11 cellular contexts compared by ENCODE assay signal in genomic region chr3:30349507-30349906, GRCh38.
DNase-seq lines count a peak whose midpoint lies in the region; ATAC-seq and TF ChIP-seq lines count a peak whose summit lies in the region.
"Had no signal": no experiment of that assay in that cellular context is flagged by ENCODE, and none has a peak within 500 bp of the region (broad histone marks: within the 10 kb centered on the region; RNA-seq: fewer than 3 reads in every experiment).

No MANE protein-coding gene starts in this region.

- H3K27ac Mint-ChIP-seq in activated T-helper 17 cell treated with anti-CD3 and anti-CD28 coated beads, Interleukin-2, amount 50 U/mL, for 72 hours = peak overlapping the region; percentile 63
- H3K27ac Mint-ChIP-seq in CD14-positive monocyte = no peak overlapping the region

- no peak for TF ChIP-seq CTCF in heart right ventricle (IDR thresholded peaks at IDR 0.05)
- TF ChIP-seq CTCF in spleen (IDR thresholded peaks at IDR 0.05 in 8 of 11, conservative IDR thresholded peaks at IDR 0.05 in 3 of 11) = no peak
- no peak for TF ChIP-seq CTCF in CD14-positive monocyte (IDR thresholded peaks at IDR 0.05)

- WGBS in heart right ventricle, 2 donors = 46% methylated on average over 3 of the region's 3 CpGs
- WGBS in spleen, 5 donors = 62 to 79% (median 69%) methylated on average over 3 of the region's 3 CpGs

- H3K27ac ChIP-seq in heart right ventricle (peak overlapping the region in 7 of 10 donors; percentile 12 to 82 (median 57)), spleen (no peak overlapping the region)
- H3K27ac ChIP-seq: thyroid gland had no signal

- no peaks in the 10 kb centered on the region for H3K9me3 ChIP-seq in heart right ventricle
- H3K9me3 ChIP-seq in spleen = no peaks in the 10 kb centered on the region
- H3K9me3 ChIP-seq: Caco-2, thyroid gland had no signal

- H3K36me3 Mint-ChIP-seq in activated T-helper 17 cell treated with anti-CD3 and anti-CD28 coated beads, Interleukin-2, amount 50 U/mL, for 72 hours (ENCODE audit: low read depth) = no peaks in the 10 kb centered on the region
- H3K36me3 Mint-ChIP-seq in CD14-positive monocyte = no peaks in the 10 kb centered on the region

- H3K27me3 Mint-ChIP-seq in activated T-helper 17 cell treated with anti-CD3 and anti-CD28 coated beads, Interleukin-2, amount 50 U/mL, for 72 hours = peaks cover 8% of the 10 kb centered on the region
- H3K27me3 Mint-ChIP-seq in CD14-positive monocyte (ENCODE audit: low read depth in 3 of 3) = no peaks in the 10 kb centered on the region

- H3K27me3 ChIP-seq in heart right ventricle (no peaks in the 10 kb centered on the region), spleen (replicated peaks in 1 of 7) (no peaks in the 10 kb centered on the region)
- H3K27me3 ChIP-seq: thyroid gland had no signal

- H3K36me3 ChIP-seq in heart right ventricle (no peaks in the 10 kb centered on the region), spleen (no peaks in the 10 kb centered on the region)
- H3K36me3 ChIP-seq: thyroid gland had no signal

- intact Hi-C loops in heart right ventricle (cut with DNase I) = loop anchor here in 4 of 10 donors (5.0 to 10.0 kb wide), 4 partner anchors 115 to 345 kb away; partner anchors contain the start of gene TGFBR2 (in 1 of the 4)
- intact Hi-C loops in Right ventricle myocardium inferior (cut with DNase I) = no loop called here
- intact Hi-C loops in spleen (cut with DNase I; ENCODE audit: low total_unique reads) = no loop called here
- intact Hi-C loops in CD14-positive monocyte (cut with micrococcal nuclease) = no loop called here

- no peaks in the 10 kb centered on the region for H3K9me3 Mint-ChIP-seq in activated T-helper 17 cell treated with anti-CD3 and anti-CD28 coated beads, Interleukin-2, amount 50 U/mL, for 72 hours
- no peaks in the 10 kb centered on the region for H3K9me3 Mint-ChIP-seq in CD14-positive monocyte

- H3K4me1 ChIP-seq in heart right ventricle = peaks cover 5 to 85% (median 54%) of the 10 kb centered on the region in 9 donors
- H3K4me1 ChIP-seq in spleen = peaks cover 15 to 56% (median 17%) of the 10 kb centered on the region in 6 donors
- H3K4me1 ChIP-seq: thyroid gland had no signal

- ATAC-seq in heart right ventricle (peak in 3 of 8 donors; percentile 33 to 66 (median 42)), Right ventricle myocardium inferior (no peak)
- ATAC-seq in activated T-helper 17 cell treated with anti-CD3 and anti-CD28 coated beads, Interleukin-2, amount 50 U/mL, for 72 hours (replicated peaks) = no peak

- H3K4me1 Mint-ChIP-seq in activated T-helper 17 cell treated with anti-CD3 and anti-CD28 coated beads, Interleukin-2, amount 50 U/mL, for 72 hours = peaks cover 50% of the 10 kb centered on the region
- no peaks in the 10 kb centered on the region for H3K4me1 Mint-ChIP-seq in CD14-positive monocyte

- H3K4me3 ChIP-seq in heart right ventricle (no peak overlapping the region), spleen (no peak overlapping the region)
- H3K4me3 ChIP-seq: thyroid gland had no signal

- DNase-seq in heart right ventricle (peak in 1 of 2 donors; percentile 15), Right ventricle myocardium inferior (ENCODE audit: missing footprints) (no peak), iPS-NIHi7 (ENCODE audit: extremely low spot score) (peak; percentile 15), spleen (peak; percentile 27), NCI-H2107 treated with DMSO at 0.1 percent for 48 hours (lab: John Stamatoyannopoulos, UW; ENCODE audit: unreplicated experiment) (no peak), CD14-positive monocyte (ENCODE audit: low spot score) (no peak)
- DNase-seq in stimulated activated CD4-positive, alpha-beta T cell treated with anti-CD3 and anti-CD28 coated beads, Interleukin-4, amount 100 ng/mL, for 24 hours = no peak
- DNase-seq: Caco-2, NCI-H1694, thyroid gland had no signal

- TF ChIP-seq POLR2A in spleen (IDR thresholded peaks at IDR 0.05) = no peak

- H3K4me3 Mint-ChIP-seq in activated T-helper 17 cell treated with anti-CD3 and anti-CD28 coated beads, Interleukin-2, amount 50 U/mL, for 72 hours = no peak overlapping the region
- no peak overlapping the region for H3K4me3 Mint-ChIP-seq in CD14-positive monocyte

Comparison
In these comparisons a context has a peak if more than half of its experiments do, and no peak if none do; other contexts are left out.
1. DNase-seq: peak in iPS-NIHi7 (single experiment) and spleen (single experiment); none in Right ventricle myocardium inferior (single experiment), stimulated activated CD4-positive, alpha-beta T cell treated with anti-CD3 and anti-CD28 coated beads, Interleukin-4, amount 100 ng/mL, for 24 hours (single experiment), NCI-H2107 treated with DMSO at 0.1 percent for 48 hours (single experiment) and CD14-positive monocyte (single experiment).
2. H3K27ac ChIP-seq: peak in heart right ventricle (7 of 10); none in spleen (0 of 8).